ENCODE assay signal across 26 cellular contexts in genomic region chr1:92768286-92768685, GRCh38.
"Had no signal": no experiment of that assay in that cellular context is flagged by ENCODE, and none has a peak within 500 bp of the region (broad histone marks: within the 10 kb centered on the region; RNA-seq: fewer than 3 reads in every experiment).

No MANE protein-coding gene starts in this region.

- ATAC-seq: activated T-cell treated with anti-CD3 and anti-CD28 coated beads, Interleukin-2, amount 50 U/mL, for 4 hours; activated T-helper 17 cell treated with anti-CD3 and anti-CD28 coated beads, Interleukin-2, amount 50 U/mL, for 72 hours; esophagus mucosa; WTC11 had no signal

- H3K36me3 ChIP-seq: brain microvascular endothelial cell had no signal

- H3K4me3 ChIP-seq: coronary artery, dorsolateral prefrontal cortex had no signal

- DNase-seq: activated CD4-positive, alpha-beta memory T cell treated with anti-CD3 and anti-CD28 coated beads, Interleukin-2, amount 10 ng/mL, durations not matched to agents 7 days and 5 days; activated CD4-positive, alpha-beta T cell treated with anti-CD3 and anti-CD28 coated beads for 1 hour; activated CD4-positive, alpha-beta T cell treated with anti-CD3 and anti-CD28 coated beads for 4 hours; activated CD4-positive, alpha-beta T cell treated with anti-CD3 and anti-CD28 coated beads, Interleukin-2, amount 10 ng/mL, durations not matched to agents 7 days and 5 days; activated CD4-positive, alpha-beta T cell treated with anti-CD3 and anti-CD28 coated beads, Interleukin-2, amount 50 U/mL, for 4 hours; activated effector memory CD4-positive, alpha-beta T cell treated with Interleukin-2 at 50 U/mL for 16 hours; activated gamma-delta T cell treated with Interleukin-2 at 50 U/mL for 16 hours; activated naive CD4-positive, alpha-beta T cell treated with anti-CD3 and anti-CD28 coated beads, Interleukin-2, amount 50 U/mL, for 16 hours; activated naive CD4-positive, alpha-beta T cell treated with Interleukin-2 at 50 U/mL for 16 hours; activated T-cell treated with anti-CD3 and anti-CD28 coated beads, Interleukin-2, amount 50 U/mL, for 4 hours; amniotic stem cell; anterior cingulate cortex; brain microvascular endothelial cell; dorsolateral prefrontal cortex; effector memory CD4-positive, alpha-beta T cell; endodermal cell; foreskin fibroblast; head of caudate nucleus had no signal

- FAIRE-seq: astrocyte, bronchial epithelial cell, frontal cortex had no signal

- H3K27ac ChIP-seq: brain microvascular endothelial cell, coronary artery, dorsolateral prefrontal cortex, VCaP had no signal

- H3K27me3 ChIP-seq: brain microvascular endothelial cell, dorsolateral prefrontal cortex had no signal
